ENCODE assay signal across 15 cellular contexts in the genomic region with DNA sequence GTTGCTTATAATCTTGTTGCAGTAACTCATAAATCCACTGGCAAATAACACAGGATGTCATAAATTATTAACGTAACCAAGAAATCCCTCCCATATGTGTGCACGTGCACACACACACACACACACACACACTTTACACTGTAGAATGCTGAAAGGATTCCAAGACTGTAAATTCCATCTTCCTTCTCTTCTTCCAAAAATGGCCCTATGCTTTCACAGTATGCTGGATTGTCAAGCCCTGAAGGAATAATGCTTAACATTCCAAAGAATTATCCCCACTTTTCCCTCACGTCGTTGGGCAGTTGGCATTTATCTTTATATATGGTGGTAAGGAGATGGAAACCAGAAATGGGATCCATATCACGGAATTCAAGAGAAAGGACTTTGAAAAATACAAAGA.
DNase-seq lines count a peak whose midpoint lies in the region; ATAC-seq and TF ChIP-seq lines count a peak whose summit lies in the region.
"Had no signal": no experiment of that assay in that cellular context is flagged by ENCODE, and none has a peak within 500 bp of the region (broad histone marks: within the 10 kb centered on the region; RNA-seq: fewer than 3 reads in every experiment).

No MANE protein-coding gene starts in this region.

- no peaks in the 10 kb centered on the region for H3K36me3 ChIP-seq in hepatocyte (replicated peaks; ENCODE audit: insufficient read depth, low read depth)
- H3K36me3 ChIP-seq: BE2C had no signal

- no peaks in the 10 kb centered on the region for H3K27me3 ChIP-seq in hepatocyte
- H3K27me3 ChIP-seq: BE2C had no signal

- no peak overlapping the region for H3K27ac ChIP-seq in hepatocyte
- H3K27ac ChIP-seq: A549 had no signal

- 38% methylated on average over 5 of the region's 5 CpGs for WGBS in hepatocyte (ENCODE audit: low lambda C conversion rate, missing lambda C conversion rate)

- H3K4me3 ChIP-seq in hepatocyte = no peak overlapping the region
- H3K4me3 ChIP-seq: A549, GM12878, GM23338 had no signal

- no peak for TF ChIP-seq CTCF in hepatocyte (IDR thresholded peaks at IDR 0.05; ENCODE audit: poor library complexity)

- H2AFZ ChIP-seq in hepatocyte = no peak overlapping the region
- H2AFZ ChIP-seq: GM23338 had no signal

- DNase-seq in EL (peak; percentile 25), M059J (ENCODE audit: low read depth) (peak; percentile 17), hepatocyte (ENCODE audit: low spot score) (peak; percentile 11), NCI-H146 (lab: John Stamatoyannopoulos, UW) (no peak), T-helper 9 cell (no peak)
- DNase-seq: BE2C; Caco-2; CD8-positive, alpha-beta memory T cell; DMS53; H7 had no signal

- no peaks in the 10 kb centered on the region for H4K20me1 ChIP-seq in hepatocyte (ENCODE audit: insufficient read depth, poor library complexity, severe bottlenecking)

- no peaks in the 10 kb centered on the region for H3K9me3 ChIP-seq in hepatocyte (ENCODE audit: low read depth)
- H3K9me3 ChIP-seq: A549, BE2C had no signal

- ATAC-seq in HG02870 (IDR thresholded peaks at IDR 0.05; ENCODE audit: unreplicated experiment) = no peak
- ATAC-seq: A549, GM12878, GM23338, HepG2 had no signal

- H3K9me2 ChIP-seq in hepatocyte (replicated peaks; ENCODE audit: insufficient read depth) = no peaks in the 10 kb centered on the region

- H3K4me1 ChIP-seq in hepatocyte (ENCODE audit: insufficient read depth) = no peaks in the 10 kb centered on the region
- H3K4me1 ChIP-seq: A549, BE2C, Caco-2 had no signal

- no peaks in the 10 kb centered on the region for H3K79me2 ChIP-seq in hepatocyte

- H3K4me2 ChIP-seq in hepatocyte = no peak overlapping the region
- H3K4me2 ChIP-seq: A549, GM23338 had no signal

Comparison
In these comparisons a context has a peak if more than half of its experiments do, and no peak if none do; other contexts are left out.
1. DNase-seq: peak in EL (single experiment), M059J (single experiment) and hepatocyte (single experiment); none in NCI-H146 (single experiment) and T-helper 9 cell (single experiment).